9 cellular contexts compared by ENCODE assay signal in the genomic region with DNA sequence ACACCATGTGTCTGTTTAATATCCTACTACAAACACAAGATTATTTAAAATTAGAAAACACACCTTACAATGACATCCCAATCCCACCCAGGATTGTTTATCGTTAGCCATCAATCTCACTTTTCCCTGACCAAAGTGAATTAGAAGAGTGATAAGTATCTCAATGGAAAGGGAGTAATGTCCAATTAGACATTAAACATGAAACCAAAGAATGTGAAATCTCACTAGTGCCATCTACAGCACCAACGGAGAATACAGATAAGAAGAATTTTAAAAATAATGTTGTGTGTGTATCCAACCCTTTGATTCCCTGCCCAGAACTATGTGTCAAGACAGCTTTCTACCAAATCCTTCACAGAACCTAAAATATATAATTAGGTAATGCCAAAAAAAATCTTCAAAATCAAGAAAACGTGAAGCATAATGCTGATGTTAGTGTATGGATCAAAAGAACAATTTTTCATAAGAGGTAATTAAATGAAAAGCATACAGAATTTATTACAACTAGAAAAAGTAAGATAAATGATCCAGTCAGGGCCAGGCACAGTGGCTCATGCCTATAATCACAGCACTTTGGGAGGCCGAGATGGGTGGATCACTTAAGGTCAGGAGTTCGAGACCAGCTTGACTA.
DNase-seq lines count a peak whose midpoint lies in the region; ATAC-seq and TF ChIP-seq lines count a peak whose summit lies in the region.
"Had no signal": no experiment of that assay in that cellular context is flagged by ENCODE, and none has a peak within 500 bp of the region (broad histone marks: within the 10 kb centered on the region; RNA-seq: fewer than 3 reads in every experiment).

No MANE protein-coding gene starts in this region.

- intact Hi-C loops in mammary epithelial cell (cut with micrococcal nuclease): loop anchor here (1.0 kb wide), 1 partner anchor 650 kb away; no protein-coding TSS in a partner anchor
- intact Hi-C loops in activated T-helper 1 cell treated with anti-CD3 and anti-CD28 coated beads, Interleukin-12 subunit alpha, Interleukin-12 subunit beta, Interleukin-2, Interleukin-4 antibody, amounts not matched to agents 30 ng/mL and 10 ng/mL and 1 ng/mL, durations not matched to agents 14 hours and 24 hours and 36 hours (cut with micrococcal nuclease): loop anchor here (2.0 kb wide), 2 partner anchors 198 to 606 kb away; no protein-coding TSS in a partner anchor

- no peak for TF ChIP-seq POLR2A in NB4 (IDR thresholded peaks at IDR 0.05; ENCODE audit: extremely low read depth, insufficient read length)

- H3K4me1 ChIP-seq in mammary epithelial cell (ENCODE audit: insufficient read depth, low read length): no peaks in the 10 kb centered on the region

- ATAC-seq in HG03439 (IDR thresholded peaks at IDR 0.05; ENCODE audit: unreplicated experiment) (no peak), GM18870 (IDR thresholded peaks at IDR 0.05; ENCODE audit: unreplicated experiment) (no peak)

- H3K4me2 ChIP-seq in mammary epithelial cell (ENCODE audit: insufficient read depth, low read depth, low read length): no peak overlapping the region

- peak; percentile 35 for TF ChIP-seq CTCF in NB4 (IDR thresholded peaks at IDR 0.05; ENCODE audit: low read depth, low read length)
- peak; percentile 49 to 67 for TF ChIP-seq CTCF in mammary epithelial cell (conservative IDR thresholded peaks at IDR 0.05 in 1 of 2, IDR thresholded peaks at IDR 0.05 in 1 of 2; ENCODE audit: extremely low read depth in 1 of 2, insufficient read depth in 1 of 2, low read depth in 1 of 2, low read length in 2 of 2)
- TF ChIP-seq CTCF in mesothelial cell of epicardium (IDR thresholded peaks at IDR 0.05; ENCODE audit: unreplicated experiment): peak; percentile 46

- no peaks in the 10 kb centered on the region for H3K9me3 ChIP-seq in mammary epithelial cell (replicated peaks; ENCODE audit: insufficient read depth, low read length)

- no peak overlapping the region for H3K27ac Mint-ChIP-seq in mesothelial cell of epicardium
- no peak overlapping the region for H3K27ac Mint-ChIP-seq in activated T-helper 1 cell treated with anti-CD3 and anti-CD28 coated beads, Interleukin-12 subunit alpha, Interleukin-12 subunit beta, Interleukin-2, Interleukin-4 antibody, amounts not matched to agents 30 ng/mL and 10 ng/mL and 1 ng/mL, durations not matched to agents 14 hours and 24 hours and 36 hours
- H3K27ac Mint-ChIP-seq: activated naive CD8-positive, alpha-beta T cell had no signal

- BruUV-seq in mammary epithelial cell (replicated peaks; lab: Mats Ljungman, UMichigan): no TSS peak

- in situ Hi-C loops in mammary epithelial cell (cut with MboI; ENCODE audit: low sequenced_read_pairs in 2 of 2): no loop called here

- H3K4me3 Mint-ChIP-seq in mesothelial cell of epicardium: no peak overlapping the region
- H3K4me3 Mint-ChIP-seq in activated T-helper 1 cell treated with anti-CD3 and anti-CD28 coated beads, Interleukin-12 subunit alpha, Interleukin-12 subunit beta, Interleukin-2, Interleukin-4 antibody, amounts not matched to agents 30 ng/mL and 10 ng/mL and 1 ng/mL, durations not matched to agents 14 hours and 24 hours and 36 hours: no peak overlapping the region
- H3K4me3 Mint-ChIP-seq: activated naive CD8-positive, alpha-beta T cell had no signal

- 59% methylated on average over 5 of the region's 5 CpGs for WGBS in mammary epithelial cell (ENCODE audit: low coverage, missing lambda C conversion rate)

- no peak overlapping the region for H3K9ac ChIP-seq in mammary epithelial cell (ENCODE audit: insufficient read depth, low read length)

- dilution Hi-C loops in mammary epithelial cell (cut with HindIII; ENCODE audit: low sequenced_read_pairs): no loop called here

- no peaks in the 10 kb centered on the region for H3K4me1 Mint-ChIP-seq in mesothelial cell of epicardium
- peaks cover 9% of the 10 kb centered on the region for H3K4me1 Mint-ChIP-seq in activated T-helper 1 cell treated with anti-CD3 and anti-CD28 coated beads, Interleukin-12 subunit alpha, Interleukin-12 subunit beta, Interleukin-2, Interleukin-4 antibody, amounts not matched to agents 30 ng/mL and 10 ng/mL and 1 ng/mL, durations not matched to agents 14 hours and 24 hours and 36 hours (ENCODE audit: low read depth)

- no peaks in the 10 kb centered on the region for H3K79me2 ChIP-seq in mammary epithelial cell (ENCODE audit: insufficient read depth, low read length)

- H3K27me3 ChIP-seq in mammary epithelial cell (ENCODE audit: insufficient read depth, low read length): no peaks in the 10 kb centered on the region

- H3K9me3 Mint-ChIP-seq in mesothelial cell of epicardium: peaks cover 20% of the 10 kb centered on the region
- H3K9me3 Mint-ChIP-seq in activated T-helper 1 cell treated with anti-CD3 and anti-CD28 coated beads, Interleukin-12 subunit alpha, Interleukin-12 subunit beta, Interleukin-2, Interleukin-4 antibody, amounts not matched to agents 30 ng/mL and 10 ng/mL and 1 ng/mL, durations not matched to agents 14 hours and 24 hours and 36 hours: no peaks in the 10 kb centered on the region

- CTCF ChIA-PET in mammary epithelial cell (lab: Charles Lee; ENCODE audit: low non-redundant PET): no interaction called here

- no peaks in the 10 kb centered on the region for H3K36me3 ChIP-seq in mammary epithelial cell (ENCODE audit: insufficient read depth, low read length)

- H3K27ac ChIP-seq in mammary epithelial cell (ENCODE audit: insufficient read depth, low read depth, low read length): no peak overlapping the region

- H3K4me3 ChIP-seq in NB4 (ENCODE audit: low read depth, low read length): no peak overlapping the region
- no peak overlapping the region for H3K4me3 ChIP-seq in mammary epithelial cell (replicated peaks in 1 of 3; ENCODE audit: insufficient read depth in 1 of 3, low read depth in 2 of 3, low read length in 3 of 3)

- no peaks in the 10 kb centered on the region for H3K27me3 Mint-ChIP-seq in mesothelial cell of epicardium (ENCODE audit: low read depth)
- H3K27me3 Mint-ChIP-seq in activated T-helper 1 cell treated with anti-CD3 and anti-CD28 coated beads, Interleukin-12 subunit alpha, Interleukin-12 subunit beta, Interleukin-2, Interleukin-4 antibody, amounts not matched to agents 30 ng/mL and 10 ng/mL and 1 ng/mL, durations not matched to agents 14 hours and 24 hours and 36 hours (ENCODE audit: insufficient read depth): no peaks in the 10 kb centered on the region
- H3K27me3 Mint-ChIP-seq: activated naive CD8-positive, alpha-beta T cell had no signal

- H2AFZ ChIP-seq in mammary epithelial cell (ENCODE audit: low read depth, low read length): no peak overlapping the region

- H3K36me3 Mint-ChIP-seq in mesothelial cell of epicardium: peaks cover 16% of the 10 kb centered on the region
- H3K36me3 Mint-ChIP-seq in activated T-helper 1 cell treated with anti-CD3 and anti-CD28 coated beads, Interleukin-12 subunit alpha, Interleukin-12 subunit beta, Interleukin-2, Interleukin-4 antibody, amounts not matched to agents 30 ng/mL and 10 ng/mL and 1 ng/mL, durations not matched to agents 14 hours and 24 hours and 36 hours (ENCODE audit: low read depth): peaks cover 7% of the 10 kb centered on the region

- H4K20me1 ChIP-seq in mammary epithelial cell (ENCODE audit: insufficient read depth, low read length): no peaks in the 10 kb centered on the region

- DNase-seq in NCI-H524 (lab: John Stamatoyannopoulos, UW): peak; percentile 35 to 60
- no peak for DNase-seq in NCI-H524 treated with DMSO at 0.1 percent for 48 hours (lab: John Stamatoyannopoulos, UW)
- peak; percentile 52 for DNase-seq in NB4 (ENCODE audit: low read depth)
- peak; percentile 21 for DNase-seq in mammary epithelial cell
- no peak for DNase-seq in mesothelial cell of epicardium (ENCODE audit: low spot score in 2 of 2, unreplicated experiment in 2 of 2)
- no peak for DNase-seq in activated T-helper 1 cell treated with anti-CD3 and anti-CD28 coated beads, Interleukin-12 subunit alpha, Interleukin-12 subunit beta, Interleukin-2, Interleukin-4 antibody, amounts not matched to agents 30 ng/mL and 10 ng/mL and 1 ng/mL, durations not matched to agents 14 hours and 24 hours and 36 hours (ENCODE audit: low spot score)

Comparison
In these comparisons a context has a peak if more than half of its experiments do, and no peak if none do; other contexts are left out.
1. DNase-seq: peak in NCI-H524 (2 of 2), NB4 (single experiment) and mammary epithelial cell (single experiment); none in NCI-H524 treated with DMSO at 0.1 percent for 48 hours (single experiment), mesothelial cell of epicardium (0 of 2) and activated T-helper 1 cell treated with anti-CD3 and anti-CD28 coated beads, Interleukin-12 subunit alpha, Interleukin-12 subunit beta, Interleukin-2, Interleukin-4 antibody, amounts not matched to agents 30 ng/mL and 10 ng/mL and 1 ng/mL, durations not matched to agents 14 hours and 24 hours and 36 hours (single experiment).
2. Peak in every context shown above with its lines, with median percentiles within 50 percentile points of each other: CTCF ChIP-seq.